In genomic region chr2:10522726-10523405, GRCh38 we compare ENCODE assay signal across 16 cellular contexts.
"Had no signal": no experiment of that assay in that cellular context is flagged by ENCODE, and none has a peak within 500 bp of the region (broad histone marks: within the 10 kb centered on the region; RNA-seq: fewer than 3 reads in every experiment).

No MANE protein-coding gene starts in this region.

- H3K27me3 ChIP-seq: cardiac muscle cell, left lung, suprapubic skin, transverse colon, uterus had no signal

- H3K27ac ChIP-seq: cardiac muscle cell, left lung, SK-N-MC, suprapubic skin, transverse colon, uterus had no signal

- H3K36me3 ChIP-seq: cardiac muscle cell, left lung, suprapubic skin, transverse colon, uterus had no signal

- H3K9me3 ChIP-seq: left lung, suprapubic skin, transverse colon, uterus had no signal

- H3K4me3 ChIP-seq: cardiac muscle cell, left lung, SK-N-MC, suprapubic skin, transverse colon, uterus had no signal

- H3K4me1 ChIP-seq: left lung, suprapubic skin, transverse colon, uterus had no signal

- FAIRE-seq: frontal cortex, TTC549 had no signal

- ATAC-seq: activated CD4-positive, alpha-beta T cell treated with anti-CD3 and anti-CD28 coated beads for 36 hours; left lung; WTC11 had no signal

- DNase-seq: activated CD4-positive, alpha-beta T cell treated with anti-CD3 and anti-CD28 coated beads for 36 hours; activated CD4-positive, alpha-beta T cell treated with anti-CD3 and anti-CD28 coated beads, Interleukin-2, amount 50 U/mL, for 48 hours; activated naive CD4-positive, alpha-beta T cell treated with Interleukin-2 at 50 U/mL for 16 hours; amygdala; left lung; midbrain; retina; stimulated activated CD4-positive, alpha-beta T cell treated with anti-CD3 and anti-CD28 coated beads, Interleukin-2, amount 100 ng/mL, for 24 hours; transverse colon; uterus had no signal
